ENCODE assay signal across 8 cellular contexts in the genomic region with DNA sequence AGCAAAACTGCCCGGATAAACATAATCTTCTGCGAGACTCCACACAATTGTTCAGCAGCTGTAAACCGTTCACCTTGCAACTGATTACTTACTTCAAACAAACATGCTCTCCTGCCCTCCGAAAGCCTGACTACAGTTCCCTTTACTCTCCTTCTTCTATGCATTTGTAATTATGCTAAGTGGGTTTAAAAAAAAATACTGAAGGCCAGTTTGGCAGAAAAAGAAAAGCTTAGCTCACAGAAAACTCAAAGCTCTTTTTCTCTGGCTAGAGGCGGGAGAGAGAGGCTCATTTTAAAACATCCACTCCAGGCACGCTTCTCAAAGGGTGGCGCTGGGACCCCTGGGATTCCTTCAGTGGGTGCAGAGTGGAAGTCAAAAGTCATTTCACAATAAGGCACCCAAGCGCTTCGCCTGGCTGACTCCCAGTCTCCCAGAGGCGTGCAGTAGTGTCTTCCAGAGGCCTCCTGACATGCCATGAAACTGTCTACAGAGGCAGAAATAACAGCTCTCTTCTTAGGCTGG. TPM values are rescaled to one million over a fixed set of nuclear protein-coding genes. Genes with fewer than 3 reads are reported as not detected.
DNase-seq lines count a peak whose midpoint lies in the region; ATAC-seq and TF ChIP-seq lines count a peak whose summit lies in the region.

No MANE protein-coding gene starts in this region.

- peaks cover 17% of the 10 kb centered on the region for H3K36me3 Mint-ChIP-seq in CD8-positive, alpha-beta T cell
- H3K36me3 Mint-ChIP-seq in natural killer cell treated with Interleukin-12 subunit alpha and Interleukin-12 subunit beta and Interleukin-15 and Interleukin-18, amount 100 ng/mL, for 72 hours: no peaks in the 10 kb centered on the region

- no peak for ATAC-seq in CD8-positive, alpha-beta T cell
- no peak for ATAC-seq in natural killer cell treated with Interleukin-12 subunit alpha and Interleukin-12 subunit beta and Interleukin-15 and Interleukin-18, amount 100 ng/mL, for 72 hours

- TF ChIP-seq CTCF in CD8-positive, alpha-beta T cell (IDR thresholded peaks at IDR 0.05): no peak
- TF ChIP-seq CTCF in RWPE1 (conservative IDR thresholded peaks at IDR 0.05; ENCODE audit: low read depth) (no peak), esophagus muscularis mucosa (IDR thresholded peaks at IDR 0.05) (no peak)

- H3K4me1 ChIP-seq in CD8-positive, alpha-beta T cell (ENCODE audit: insufficient read depth, low read length): peaks cover 12% of the 10 kb centered on the region
- peaks cover 24 to 52% (median 48%) of the 10 kb centered on the region in 4 donors for H3K4me1 ChIP-seq in esophagus muscularis mucosa

- no peaks in the 10 kb centered on the region for H3K27me3 ChIP-seq in CD8-positive, alpha-beta T cell (ENCODE audit: insufficient read depth, low read length)
- H3K27me3 ChIP-seq in esophagus muscularis mucosa: no peaks in the 10 kb centered on the region

- WGBS in esophagus muscularis mucosa: 21% methylated on average over 9 of the region's 10 CpGs

- no peaks in the 10 kb centered on the region for H3K27me3 Mint-ChIP-seq in CD8-positive, alpha-beta T cell (ENCODE audit: low read depth)
- no peaks in the 10 kb centered on the region for H3K27me3 Mint-ChIP-seq in natural killer cell treated with Interleukin-12 subunit alpha and Interleukin-12 subunit beta and Interleukin-15 and Interleukin-18, amount 100 ng/mL, for 72 hours

- H3K27ac Mint-ChIP-seq in CD8-positive, alpha-beta T cell: peak overlapping the region; percentile 93
- peak overlapping the region; percentile 71 to 86 for H3K27ac Mint-ChIP-seq in natural killer cell treated with Interleukin-12 subunit alpha and Interleukin-12 subunit beta and Interleukin-15 and Interleukin-18, amount 100 ng/mL, for 72 hours

- intact Hi-C loops in CD8-positive, alpha-beta T cell (cut with DNase I, micrococcal nuclease): no loop called here
- intact Hi-C loops in esophagus muscularis mucosa (cut with DNase I): loop anchor here (10.0 kb wide), 1 partner anchor 904 kb away; the partner anchor contains the start of gene AKAP17A

- H3K27ac ChIP-seq in CD8-positive, alpha-beta T cell (ENCODE audit: low read depth, low read length): no peak overlapping the region
- H3K27ac ChIP-seq in RWPE1: peak overlapping the region; percentile 73
- H3K27ac ChIP-seq in esophagus muscularis mucosa (replicated peaks in 1 of 4): peak overlapping the region; percentile 86 to 96 (median 91)

- H3K4me1 Mint-ChIP-seq in CD8-positive, alpha-beta T cell (ENCODE audit: low read depth): peaks cover 35% of the 10 kb centered on the region
- H3K4me1 Mint-ChIP-seq in natural killer cell treated with Interleukin-12 subunit alpha and Interleukin-12 subunit beta and Interleukin-15 and Interleukin-18, amount 100 ng/mL, for 72 hours (ENCODE audit: low read depth in 2 of 2): peaks cover 14 to 15% of the 10 kb centered on the region in 2 donors

- no peak overlapping the region for H3K4me3 ChIP-seq in CD8-positive, alpha-beta T cell (ENCODE audit: low read depth, low read length)
- peak overlapping the region; percentile 77 to 92 (median 84) for H3K4me3 ChIP-seq in esophagus muscularis mucosa

- no peaks in the 10 kb centered on the region for H3K9me3 ChIP-seq in CD8-positive, alpha-beta T cell (ENCODE audit: low read length)
- no peaks in the 10 kb centered on the region for H3K9me3 ChIP-seq in esophagus muscularis mucosa

- POLR2A ChIA-PET in CD8-positive, alpha-beta T cell (lab: Charles Lee): no interaction called here
- POLR2A ChIA-PET in RWPE1 (lab: Yijun Ruan, JAX; ENCODE audit: low non-redundant PET): no interaction called here

- TF ChIP-seq EP300 in esophagus muscularis mucosa (IDR thresholded peaks at IDR 0.05): no peak

- H3K4me3 Mint-ChIP-seq in CD8-positive, alpha-beta T cell: peak overlapping the region; percentile 88
- peak overlapping the region; percentile 83 for H3K4me3 Mint-ChIP-seq in natural killer cell treated with Interleukin-12 subunit alpha and Interleukin-12 subunit beta and Interleukin-15 and Interleukin-18, amount 100 ng/mL, for 72 hours

- no peaks in the 10 kb centered on the region for H3K9me3 Mint-ChIP-seq in CD8-positive, alpha-beta T cell
- H3K9me3 Mint-ChIP-seq in natural killer cell treated with Interleukin-12 subunit alpha and Interleukin-12 subunit beta and Interleukin-15 and Interleukin-18, amount 100 ng/mL, for 72 hours: no peaks in the 10 kb centered on the region

- H3K36me3 ChIP-seq in CD8-positive, alpha-beta T cell (ENCODE audit: insufficient read depth, low read length): no peaks in the 10 kb centered on the region
- H3K36me3 ChIP-seq in esophagus muscularis mucosa: peaks cover 0 to 6% (median 2%) of the 10 kb centered on the region in 4 donors

- no peak for DNase-seq in CD8-positive, alpha-beta T cell
- DNase-seq in RWPE1 (ENCODE audit: low spot score) (no peak), esophagus muscularis mucosa (ENCODE audit: extremely low spot score) (no peak), SW 1271 (lab: John Stamatoyannopoulos, UW) (no peak), NOMO-1 treated with dmso at 0.1 percent for 144 hours (lab: John Stamatoyannopoulos, UW; ENCODE audit: unreplicated experiment) (no peak)
- DNase-seq in natural killer cell treated with Interleukin-12 subunit alpha and Interleukin-12 subunit beta and Interleukin-15 and Interleukin-18, amount 100 ng/mL, for 72 hours (ENCODE audit: low spot score): no peak
- DNase-seq in activated CD4-positive, CD25-positive, alpha-beta regulatory T cell (lab: John Stamatoyannopoulos, UW): no peak
- DNase-seq in stimulated activated CD4-positive, alpha-beta T cell treated with anti-CD3 and anti-CD28 coated beads, Interleukin-4, amount 100 ng/mL, for 4 hours: no peak

- no peak for TF ChIP-seq POLR2A in esophagus muscularis mucosa (IDR thresholded peaks at IDR 0.05; ENCODE audit: low read depth)

- CTCF ChIA-PET in CD8-positive, alpha-beta T cell (lab: Charles Lee): no interaction called here
- CTCF ChIA-PET in RWPE1 (lab: Yijun Ruan, JAX): no interaction called here

RNA-seq across cellular contexts. Expression of gene DHRSX, which starts 1.9 kb away (rescaled TPM):
- 10 to 100 TPM in 1 of 2 experiments, 1 to 10 TPM in 1; 9.9 to 10.8 TPM for total RNA-seq in CD8-positive, alpha-beta T cell
- 10 to 100 TPM; 19.6 to 22.4 (median 21.0) TPM for total RNA-seq in esophagus muscularis mucosa
- 10 to 100 TPM; 24.0 to 35.7 TPM for total RNA-seq in natural killer cell treated with Interleukin-12 subunit alpha and Interleukin-12 subunit beta and Interleukin-15 and Interleukin-18, amount 100 ng/mL, for 72 hours

RNA-seq across cellular contexts. Expression of gene ZBED1, which starts 1.9 kb away (rescaled TPM):
- total RNA-seq in CD8-positive, alpha-beta T cell: 10 to 100 TPM; 13.4 to 14.8 TPM
- 10 to 100 TPM; 32.8 to 44.8 (median 39.5) TPM for total RNA-seq in esophagus muscularis mucosa
- 10 to 100 TPM; 34.4 to 42.0 TPM for total RNA-seq in natural killer cell treated with Interleukin-12 subunit alpha and Interleukin-12 subunit beta and Interleukin-15 and Interleukin-18, amount 100 ng/mL, for 72 hours
